In the genomic region with DNA sequence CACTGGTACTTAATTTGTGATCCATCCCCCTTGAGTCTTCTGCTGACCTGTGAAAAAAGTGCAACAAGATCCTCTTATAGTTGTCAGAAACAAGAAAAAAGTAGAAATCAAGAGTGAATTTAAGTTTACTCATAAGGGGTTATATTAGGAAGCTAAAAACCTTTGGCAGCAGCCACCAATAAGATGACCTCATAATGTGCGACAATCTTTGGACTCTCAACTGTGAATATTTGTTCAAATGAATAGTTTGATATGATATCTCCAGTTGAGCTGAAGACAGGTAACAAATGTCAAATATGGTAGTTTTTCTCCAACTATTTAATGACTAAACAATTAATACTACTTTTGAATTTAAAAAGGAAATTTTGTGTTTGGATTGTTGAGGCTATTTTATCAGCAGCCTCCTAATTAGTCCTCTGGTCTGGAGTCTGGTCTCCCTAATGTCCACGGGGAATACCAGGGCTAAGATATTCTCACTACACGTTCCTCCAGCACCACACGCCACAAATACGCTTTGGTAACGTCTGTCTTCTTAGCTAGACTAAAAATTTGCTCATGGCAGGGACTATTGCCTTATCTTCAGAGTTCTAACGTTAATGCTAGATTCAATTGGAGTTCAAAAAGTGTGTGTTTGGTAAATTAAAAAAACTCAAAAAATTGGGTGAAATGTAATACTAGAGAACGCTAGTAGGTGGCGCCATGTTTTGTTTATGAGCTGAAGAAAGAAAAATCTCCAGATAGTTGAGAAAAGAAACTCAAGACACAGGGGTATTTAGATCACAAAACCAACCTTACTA, we compare ENCODE assay signal across 8 cellular contexts. TPM values are rescaled to one million over a fixed set of nuclear protein-coding genes. Genes with fewer than 3 reads are reported as not detected.
DNase-seq lines count a peak whose midpoint lies in the region; ATAC-seq and TF ChIP-seq lines count a peak whose summit lies in the region.

No MANE protein-coding gene starts in this region.

- H3K27me3 Mint-ChIP-seq in H9 (ENCODE audit: low read depth): peaks cover 64% of the 10 kb centered on the region
- H3K27me3 Mint-ChIP-seq in T-helper 2 cell treated with Interferon-gamma antibody and Interleukin-4, amounts not matched to agents 5 μg/mL and 100 μg/mL, for 36 hours (ENCODE audit: low read depth): peaks cover 31% of the 10 kb centered on the region

- no peak overlapping the region for H3K4me3 ChIP-seq in BE2C (ENCODE audit: low read depth, low read length)
- no peak overlapping the region for H3K4me3 ChIP-seq in WERI-Rb-1 (ENCODE audit: low read depth, low read length)
- no peak overlapping the region for H3K4me3 ChIP-seq in left lung

- H2AK5ac ChIP-seq in H9 (ENCODE audit: insufficient read length, low read length): no peak overlapping the region

- no peak overlapping the region for H4K5ac ChIP-seq in H9 (ENCODE audit: insufficient read length, low read depth, low read length)

- H3K4me2 ChIP-seq in H9 (ENCODE audit: insufficient read depth, insufficient read length, low read length): no peak overlapping the region

- no peak overlapping the region for H4K8ac ChIP-seq in H9 (replicated peaks; ENCODE audit: insufficient read length, low read depth, low read length)

- H3K4me3 Mint-ChIP-seq in H9: no peak overlapping the region
- H3K4me3 Mint-ChIP-seq in T-helper 2 cell treated with Interferon-gamma antibody and Interleukin-4, amounts not matched to agents 5 μg/mL and 100 μg/mL, for 36 hours: no peak overlapping the region

- no peak overlapping the region for H2BK120ac ChIP-seq in H9 (ENCODE audit: low read depth, low read length, poor library complexity, severe bottlenecking)

- no peaks in the 10 kb centered on the region for H3K36me3 ChIP-seq in BE2C
- no peaks in the 10 kb centered on the region for H3K36me3 ChIP-seq in WERI-Rb-1
- no peaks in the 10 kb centered on the region for H3K36me3 ChIP-seq in left lung

- no peak overlapping the region for H3K56ac ChIP-seq in H9 (ENCODE audit: insufficient read length, low read depth, low read length)

- no peak overlapping the region for H2AFZ ChIP-seq in H9 (ENCODE audit: low read length)

- intact Hi-C loops in left lung (cut with DNase I): no loop called here

- H3K9me3 ChIP-seq in BE2C (no peaks in the 10 kb centered on the region), H9 (ENCODE audit: control insufficient read depth, low read depth, low read length) (no peaks in the 10 kb centered on the region), WERI-Rb-1 (ENCODE audit: severe bottlenecking) (peaks cover 4% of the 10 kb centered on the region), left lung (no peaks in the 10 kb centered on the region)

- H3K79me1 ChIP-seq in H9 (ENCODE audit: insufficient read depth, low read depth, low read length, poor library complexity, severe bottlenecking): no peaks in the 10 kb centered on the region

- H2BK12ac ChIP-seq in H9 (ENCODE audit: insufficient read length, low read depth, low read length): no peak overlapping the region

- H3K23ac ChIP-seq in H9 (ENCODE audit: insufficient read length, low read depth, low read length): no peak overlapping the region

- H3K4me1 Mint-ChIP-seq in H9: no peaks in the 10 kb centered on the region
- no peaks in the 10 kb centered on the region for H3K4me1 Mint-ChIP-seq in T-helper 2 cell treated with Interferon-gamma antibody and Interleukin-4, amounts not matched to agents 5 μg/mL and 100 μg/mL, for 36 hours (ENCODE audit: low read depth)

- H2BK20ac ChIP-seq in H9 (ENCODE audit: low read depth, low read length, poor library complexity, severe bottlenecking): no peak overlapping the region

- no peak overlapping the region for H3T11ph ChIP-seq in H9 (ENCODE audit: low read length)

- H3K23me2 ChIP-seq in H9 (ENCODE audit: insufficient read length, low read depth, low read length, poor library complexity, severe bottlenecking): no peaks in the 10 kb centered on the region

- no peak overlapping the region for H2BK5ac ChIP-seq in H9 (ENCODE audit: insufficient read length, low read length)

- H3K27me3 ChIP-seq in BE2C (peaks cover 22% of the 10 kb centered on the region), H9 (ENCODE audit: insufficient read depth, low read length) (no peaks in the 10 kb centered on the region; the same call in 1 of the 2 replicates), WERI-Rb-1 (ENCODE audit: insufficient read depth, low read depth, severe bottlenecking) (peaks cover 87% of the 10 kb centered on the region), left lung (peaks cover 6 to 82% of the 10 kb centered on the region in 2 donors)

- H3K27ac ChIP-seq in H9 (ENCODE audit: insufficient read length, low read depth, low read length): no peak overlapping the region
- no peak overlapping the region for H3K27ac ChIP-seq in WERI-Rb-1
- no peak overlapping the region for H3K27ac ChIP-seq in left lung
- H3K27ac ChIP-seq in caudate nucleus (ENCODE audit: low read depth, low read length): no peak overlapping the region

- H3K14ac ChIP-seq in H9 (ENCODE audit: insufficient read depth, low read length): no peak overlapping the region

- H2BK15ac ChIP-seq in H9 (ENCODE audit: low read depth, low read length): no peak overlapping the region

- H3K36me3 Mint-ChIP-seq in H9 (ENCODE audit: insufficient read depth in 1 of 3, low read depth in 3 of 3): no peaks in the 10 kb centered on the region
- no peaks in the 10 kb centered on the region for H3K36me3 Mint-ChIP-seq in T-helper 2 cell treated with Interferon-gamma antibody and Interleukin-4, amounts not matched to agents 5 μg/mL and 100 μg/mL, for 36 hours (ENCODE audit: low read depth)

- H3K9ac ChIP-seq in H9 (ENCODE audit: extremely low read depth, insufficient read length, low read length): no peak overlapping the region

- H3K9me3 Mint-ChIP-seq in H9: no peaks in the 10 kb centered on the region
- H3K9me3 Mint-ChIP-seq in T-helper 2 cell treated with Interferon-gamma antibody and Interleukin-4, amounts not matched to agents 5 μg/mL and 100 μg/mL, for 36 hours: no peaks in the 10 kb centered on the region

- no CpG with 5 or more reads among the region's 9 CpGs for WGBS in H9 (ENCODE audit: extremely low coverage, insufficient read length, low lambda C conversion rate)

- no peaks in the 10 kb centered on the region for H4K20me1 ChIP-seq in H9 (ENCODE audit: control insufficient read depth, insufficient read depth, insufficient read length)

- no peak overlapping the region for H3K27ac Mint-ChIP-seq in H9
- no peak overlapping the region for H3K27ac Mint-ChIP-seq in T-helper 2 cell treated with Interferon-gamma antibody and Interleukin-4, amounts not matched to agents 5 μg/mL and 100 μg/mL, for 36 hours

- H3K79me2 ChIP-seq in H9 (ENCODE audit: insufficient read depth, low read length): no peaks in the 10 kb centered on the region

- H4K91ac ChIP-seq in H9 (ENCODE audit: insufficient read length, low read depth, low read length): no peak overlapping the region

- DNase-seq in BE2C (no peak), H9 (no peak), WERI-Rb-1 (no peak), left lung (no peak), caudate nucleus (lab: John Stamatoyannopoulos, UW) (no peak), middle frontal gyrus (ENCODE audit: extremely low spot score, low spot score) (no peak), NCI-H2029 treated with DMSO at 0.1 percent for 48 hours (lab: John Stamatoyannopoulos, UW) (no peak)
- no peak for DNase-seq in T-helper 2 cell treated with Interferon-gamma antibody and Interleukin-4, amounts not matched to agents 5 μg/mL and 100 μg/mL, for 36 hours (ENCODE audit: low spot score)

- ATAC-seq in left lung: no peak

- no peak overlapping the region for H3K18ac ChIP-seq in H9 (ENCODE audit: insufficient read length, low read depth, low read length)

- H3K4me1 ChIP-seq in BE2C: no peaks in the 10 kb centered on the region
- no peaks in the 10 kb centered on the region for H3K4me1 ChIP-seq in H9 (ENCODE audit: insufficient read depth, low read length)
- no peaks in the 10 kb centered on the region for H3K4me1 ChIP-seq in left lung

- TF ChIP-seq CTCF in BE2C (IDR thresholded peaks at IDR 0.05; ENCODE audit: low read depth, low read length) (peak; percentile 53), H9 (conservative IDR thresholded peaks at IDR 0.05) (peak; percentile 70), WERI-Rb-1 (IDR thresholded peaks at IDR 0.05; ENCODE audit: low read depth, low read length) (peak; percentile 34; the same call in 1 of the 2 replicates), left lung (IDR thresholded peaks at IDR 0.05) (peak; percentile 9 to 30)

- H3K4ac ChIP-seq in H9 (ENCODE audit: low read depth, low read length): no peak overlapping the region

RNA-seq across cellular contexts. Expression of a gene that starts 51.0 kb away (rescaled TPM):
- not detected for polyA plus RNA-seq in BE2C (2012; ENCODE audit: insufficient read depth, insufficient read length, low read depth)
- total RNA-seq in H9 (2021) (not detected in 2 replicates), left lung (not detected)

Comparison
In these comparisons a context has a peak if more than half of its experiments do, and no peak if none do; other contexts are left out.
1. CTCF ChIP-seq: peak in every context shown above with its lines; median percentile 70 in H9; 53 in BE2C; 34 in WERI-Rb-1; 20 in left lung.